16 cellular contexts compared by ENCODE assay signal in the genomic region with DNA sequence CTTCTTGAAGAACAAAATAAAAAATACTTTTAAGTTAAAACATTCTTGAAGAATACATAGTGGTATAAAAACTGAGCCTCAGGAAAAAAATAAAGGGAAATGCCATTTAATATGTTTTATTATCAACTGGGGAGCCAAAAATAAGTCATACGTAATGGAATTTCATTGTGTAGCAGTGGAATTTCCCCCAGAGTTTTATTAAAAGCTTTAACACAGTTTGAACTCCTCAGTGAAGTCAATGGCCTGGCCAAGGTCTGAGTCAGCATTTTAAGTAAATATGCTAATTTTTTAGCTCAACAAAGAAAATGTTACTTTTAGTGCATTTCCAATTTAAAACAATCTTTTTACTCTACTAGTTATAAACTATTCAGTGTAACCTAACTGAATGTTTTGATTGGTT.
DNase-seq lines count a peak whose midpoint lies in the region; ATAC-seq, FAIRE-seq and TF ChIP-seq lines count a peak whose summit lies in the region.
"Had no signal": no experiment of that assay in that cellular context is flagged by ENCODE, and none has a peak within 500 bp of the region (broad histone marks: within the 10 kb centered on the region; RNA-seq: fewer than 3 reads in every experiment).

No MANE protein-coding gene starts in this region.

- intact Hi-C loops in CD8-positive, alpha-beta T cell (cut with DNase I, micrococcal nuclease), result no loop called here

- H3K9me3 ChIP-seq in CD8-positive, alpha-beta T cell (ENCODE audit: low read length), result no peaks in the 10 kb centered on the region
- H3K9me3 ChIP-seq: transverse colon had no signal

- no peak for FAIRE-seq in GM12891 (lab: Jason Lieb, UNC)

- TF ChIP-seq CTCF in BJ (IDR thresholded peaks at IDR 0.05; ENCODE audit: insufficient read depth, low read depth, low read length) (no peak), RWPE1 (conservative IDR thresholded peaks at IDR 0.05; ENCODE audit: low read depth) (no peak)
- no peak for TF ChIP-seq CTCF in CD8-positive, alpha-beta T cell (IDR thresholded peaks at IDR 0.05)

- DNase-seq in BJ (ENCODE audit: low read depth) (peak; percentile 88), RWPE1 (ENCODE audit: low spot score) (peak; percentile 4), fibroblast of gingiva (ENCODE audit: low read depth) (peak; percentile 75), non-pigmented ciliary epithelial cell (ENCODE audit: low read depth) (peak; percentile 70), nucleus accumbens (lab: John Stamatoyannopoulos, UW) (no peak), GM12891 (ENCODE audit: insufficient read length, low spot score) (no peak)
- no peak for DNase-seq in CD8-positive, alpha-beta T cell
- DNase-seq: activated CD4-positive, alpha-beta T cell treated with anti-CD3 and anti-CD28 coated beads for 1 hour; CD4-positive, alpha-beta memory T cell; cerebellar nuclear complex; head of caudate nucleus; NCI-H1105 treated with DMSO at 0.1 percent for 48 hours; NCI-H526; transverse colon had no signal

- no peaks in the 10 kb centered on the region for H3K36me3 ChIP-seq in BJ (ENCODE audit: control insufficient read depth, insufficient read depth, low read length)
- H3K36me3 ChIP-seq in CD8-positive, alpha-beta T cell (ENCODE audit: insufficient read depth, low read length), result no peaks in the 10 kb centered on the region
- H3K36me3 ChIP-seq: transverse colon had no signal

- no peak for ATAC-seq in HG03378 (IDR thresholded peaks at IDR 0.05; ENCODE audit: unreplicated experiment)
- ATAC-seq in CD8-positive, alpha-beta T cell, result no peak

- H3K27ac Mint-ChIP-seq in CD8-positive, alpha-beta T cell, result no peak overlapping the region
- H3K27ac Mint-ChIP-seq: activated T-helper 1 cell treated with anti-CD3 and anti-CD28 coated beads, Interleukin-12 subunit alpha, Interleukin-12 subunit beta, Interleukin-2, Interleukin-4 antibody, amounts not matched to agents 30 ng/mL and 10 ng/mL and 1 ng/mL, durations not matched to agents 14 hours and 24 hours and 36 hours; CD4-positive, alpha-beta memory T cell had no signal

- H3K4me3 Mint-ChIP-seq in CD8-positive, alpha-beta T cell, result no peak overlapping the region
- H3K4me3 Mint-ChIP-seq: activated T-helper 1 cell treated with anti-CD3 and anti-CD28 coated beads, Interleukin-12 subunit alpha, Interleukin-12 subunit beta, Interleukin-2, Interleukin-4 antibody, amounts not matched to agents 30 ng/mL and 10 ng/mL and 1 ng/mL, durations not matched to agents 14 hours and 24 hours and 36 hours; CD4-positive, alpha-beta memory T cell had no signal

- H3K27ac ChIP-seq in RWPE1, result no peak overlapping the region
- no peak overlapping the region for H3K27ac ChIP-seq in CD8-positive, alpha-beta T cell (ENCODE audit: low read depth, low read length)
- H3K27ac ChIP-seq: transverse colon had no signal

- no peaks in the 10 kb centered on the region for H3K27me3 Mint-ChIP-seq in CD8-positive, alpha-beta T cell (ENCODE audit: low read depth)

- TF ChIP-seq POLR2A in GM12891 (IDR thresholded peaks at IDR 0.05; ENCODE audit: low read depth, low read length), result no peak

- CTCF ChIA-PET in BJ (lab: Yijun Ruan, JAX) (interaction anchor here (1.0 kb wide), 1 partner anchor 110 kb away, joined by 7 read pairs; no protein-coding TSS in a partner anchor), RWPE1 (lab: Yijun Ruan, JAX) (interaction anchor here (0.7 kb wide), 1 partner anchor 14 kb away, joined by 3 read pairs; no protein-coding TSS in a partner anchor)
- CTCF ChIA-PET in CD8-positive, alpha-beta T cell (lab: Charles Lee), result no interaction called here

- H3K4me1 Mint-ChIP-seq in CD8-positive, alpha-beta T cell (ENCODE audit: low read depth), result no peaks in the 10 kb centered on the region

- no peaks in the 10 kb centered on the region for H3K9me3 Mint-ChIP-seq in CD8-positive, alpha-beta T cell
- H3K9me3 Mint-ChIP-seq: CD4-positive, alpha-beta memory T cell had no signal

- no peaks in the 10 kb centered on the region for H3K27me3 ChIP-seq in BJ (ENCODE audit: control insufficient read depth, insufficient read depth, low read length)
- no peaks in the 10 kb centered on the region for H3K27me3 ChIP-seq in CD8-positive, alpha-beta T cell (ENCODE audit: insufficient read depth, low read length)
- H3K27me3 ChIP-seq: transverse colon had no signal

- H3K36me3 Mint-ChIP-seq in CD8-positive, alpha-beta T cell, result no peaks in the 10 kb centered on the region
- H3K36me3 Mint-ChIP-seq: CD4-positive, alpha-beta memory T cell had no signal

- H3K4me1 ChIP-seq in CD8-positive, alpha-beta T cell (ENCODE audit: insufficient read depth, low read length), result no peaks in the 10 kb centered on the region

- POLR2A ChIA-PET in BJ (lab: Charles Lee) (interaction anchor here (0.6 kb wide), 1 partner anchor 275 kb away, joined by 3 read pairs; no protein-coding TSS in a partner anchor), RWPE1 (lab: Yijun Ruan, JAX; ENCODE audit: low non-redundant PET) (no interaction called here)
- POLR2A ChIA-PET in CD8-positive, alpha-beta T cell (lab: Charles Lee), result no interaction called here

- H3K4me3 ChIP-seq in BJ (ENCODE audit: low read depth, low read length), result no peak overlapping the region
- H3K4me3 ChIP-seq in CD8-positive, alpha-beta T cell (ENCODE audit: low read depth, low read length), result no peak overlapping the region
- H3K4me3 ChIP-seq: transverse colon had no signal

TF ChIP-seq in GM12891, 5 proteins besides CTCF, POLR2A, EP300 and RAD21:
- no peak for TF ChIP-seq PAX5 (IDR thresholded peaks at IDR 0.05; ENCODE audit: insufficient read depth, low read length, severe bottlenecking)
- TF ChIP-seq TAF1 (IDR thresholded peaks at IDR 0.05; ENCODE audit: low read depth, low read length), result no peak
- no peak for TF ChIP-seq POU2F2 (IDR thresholded peaks at IDR 0.05; ENCODE audit: low read depth, low read length)
- TF ChIP-seq SPI1 (IDR thresholded peaks at IDR 0.05; ENCODE audit: low read depth, low read length), result no peak
- no peak for TF ChIP-seq POLR2AphosphoS5 (IDR thresholded peaks at IDR 0.05; ENCODE audit: low read depth, low read length)
TF ChIP-seq in GM12891: peak in this region for 0.

Comparison
In these comparisons a context has a peak if more than half of its experiments do, and no peak if none do; other contexts are left out.
1. DNase-seq: peak in BJ (single experiment), RWPE1 (single experiment), fibroblast of gingiva (single experiment) and non-pigmented ciliary epithelial cell (single experiment); none in nucleus accumbens (0 of 56), GM12891 (single experiment) and CD8-positive, alpha-beta T cell (0 of 7).